Comparison of ENCODE assay signal across 1 cellular context in genomic region chr18:25810736-25811135, GRCh38.
TF ChIP-seq lines count a peak whose summit lies in the region.

No MANE protein-coding gene starts in this region.

TF ChIP-seq in H1, 55 proteins besides CTCF, POLR2A, EP300 and RAD21:
- TF ChIP-seq GTF2F1 (IDR thresholded peaks at IDR 0.05; ENCODE audit: borderline replicate concordance, low read depth, low read length) (no peak), RFX5 (IDR thresholded peaks at IDR 0.05; ENCODE audit: borderline replicate concordance, low read depth, low read length) (no peak), CEBPB (IDR thresholded peaks at IDR 0.05; ENCODE audit: low read depth, low read length) (no peak), RNF2 (IDR thresholded peaks at IDR 0.05; ENCODE audit: borderline replicate concordance, low read depth, low read length, missing control alignments, poor library complexity, severe bottlenecking) (no peak), SP2 (IDR thresholded peaks at IDR 0.05; ENCODE audit: low read length) (no peak), GABPA (IDR thresholded peaks at IDR 0.05; ENCODE audit: borderline replicate concordance, insufficient read depth, low read length) (no peak), CHD1 (IDR thresholded peaks at IDR 0.05; ENCODE audit: low read depth, low read length) (no peak), SIRT6 (IDR thresholded peaks at IDR 0.05; ENCODE audit: low read length) (no peak), SIX5 (IDR thresholded peaks at IDR 0.05; ENCODE audit: low read depth, low read length) (no peak)
